In genomic region chr12:113098428-113099028, GRCh38 we compare ENCODE assay signal across 1 cellular context.
TF ChIP-seq lines count a peak whose summit lies in the region.

No MANE protein-coding gene starts in this region.

TF ChIP-seq in HepG2, 621 proteins besides CTCF, POLR2A, EP300 and RAD21 (continued from another document and continues in another):
- TF ChIP-seq ZHX2 (IDR thresholded peaks at IDR 0.05; ENCODE audit: low read depth): no peak
- TF ChIP-seq ZHX2 (CRISPR knock-in tag; IDR thresholded peaks at IDR 0.05; ENCODE audit: borderline replicate concordance): no peak
- no peak for TF ChIP-seq CBX2 (IDR thresholded peaks at IDR 0.05; ENCODE audit: low read depth, low read length)
- TF ChIP-seq CBX2 (CRISPR knock-in tag; IDR thresholded peaks at IDR 0.05; ENCODE audit: low read depth): peak; percentile 68; the same call in 1 of the 2 replicates
- TF ChIP-seq ZNF609 (CRISPR knock-in tag; IDR thresholded peaks at IDR 0.05; ENCODE audit: borderline replicate concordance): no peak
- TF ChIP-seq U2AF2 (IDR thresholded peaks at IDR 0.05; ENCODE audit: low read depth, low read length): no peak
- no peak for TF ChIP-seq PRMT3 (CRISPR knock-in tag; IDR thresholded peaks at IDR 0.05; ENCODE audit: borderline replicate concordance, low read depth)
- TF ChIP-seq BCL6 (CRISPR knock-in tag; IDR thresholded peaks at IDR 0.05): no peak
- TF ChIP-seq ZNF484 (CRISPR knock-in tag; IDR thresholded peaks at IDR 0.05; ENCODE audit: borderline replicate concordance, low read depth): no peak
- TF ChIP-seq SNAI1 (CRISPR knock-in tag; IDR thresholded peaks at IDR 0.05; ENCODE audit: borderline replicate concordance): no peak
- no peak for TF ChIP-seq SSRP1 (CRISPR knock-in tag; IDR thresholded peaks at IDR 0.05)
- no peak for TF ChIP-seq AKNA (CRISPR knock-in tag; IDR thresholded peaks at IDR 0.05; ENCODE audit: borderline replicate concordance)
- TF ChIP-seq KLF16 (CRISPR knock-in tag; IDR thresholded peaks at IDR 0.05): no peak
- TF ChIP-seq REXO4 (CRISPR knock-in tag; IDR thresholded peaks at IDR 0.05; ENCODE audit: borderline replicate concordance): no peak
- no peak for TF ChIP-seq ONECUT2 (CRISPR knock-in tag; IDR thresholded peaks at IDR 0.05)
- TF ChIP-seq ZBTB7B (CRISPR knock-in tag; IDR thresholded peaks at IDR 0.05): 0 out of 2 replicates have a peak, but pooled peaks have one; percentile 39
- no peak for TF ChIP-seq ZNF749 (CRISPR knock-in tag; IDR thresholded peaks at IDR 0.05; ENCODE audit: borderline replicate concordance)
- no peak for TF ChIP-seq BCLAF1 (IDR thresholded peaks at IDR 0.05)
- peak; percentile 39; the same call in 1 of the 2 replicates for TF ChIP-seq SALL1 (CRISPR knock-in tag; IDR thresholded peaks at IDR 0.05)
- TF ChIP-seq MAX (IDR thresholded peaks at IDR 0.05): 0 out of 2 replicates have a peak, but pooled peaks have one; percentile 28
- no peak for TF ChIP-seq ATF7-NPFF (CRISPR knock-in tag; IDR thresholded peaks at IDR 0.05; ENCODE audit: low read depth)
- TF ChIP-seq NR3C1 (CRISPR knock-in tag; IDR thresholded peaks at IDR 0.05): no peak
- TF ChIP-seq ZNF639 (CRISPR knock-in tag; conservative IDR thresholded peaks at IDR 0.05): no peak
- no peak for TF ChIP-seq NKX3-1 (CRISPR knock-in tag; IDR thresholded peaks at IDR 0.05)
- no peak for TF ChIP-seq ARID3A (IDR thresholded peaks at IDR 0.05; ENCODE audit: low read depth, low read length)
- TF ChIP-seq ZNF367 (CRISPR knock-in tag; IDR thresholded peaks at IDR 0.05; ENCODE audit: borderline replicate concordance): no peak
- no peak for TF ChIP-seq NFYC (CRISPR knock-in tag; IDR thresholded peaks at IDR 0.05)
- peak; percentile 81; the same call in 1 of the 2 replicates for TF ChIP-seq TFE3 (CRISPR knock-in tag; IDR thresholded peaks at IDR 0.05)
